ENCODE assay signal across 17 cellular contexts in genomic region chr17:6996256-6997111, GRCh38. TPM values are rescaled to one million over a fixed set of nuclear protein-coding genes. Genes with fewer than 3 reads are reported as not detected.
A peak's percentile ranks its signal among the peaks of the same experiment; 100 is the strongest.
DNase-seq lines count a peak whose midpoint lies in the region; ATAC-seq, FAIRE-seq and TF ChIP-seq lines count a peak whose summit lies in the region.
"Had no signal": no experiment of that assay in that cellular context is flagged by ENCODE, and none has a peak within 500 bp of the region (broad histone marks: within the 10 kb centered on the region; RNA-seq: fewer than 3 reads in every experiment).

No MANE protein-coding gene starts in this region.

- TF ChIP-seq POLR2A in H1 (IDR thresholded peaks at IDR 0.05; ENCODE audit: control extremely low read depth in 1 of 2, low read depth in 2 of 2, low read length in 2 of 2): no peak

- H2BK20ac ChIP-seq in H1 (ENCODE audit: low read length): no peak overlapping the region

- H2BK15ac ChIP-seq in H1 (ENCODE audit: low read length): no peak overlapping the region

- H3K4ac ChIP-seq in H1 (replicated peaks; ENCODE audit: insufficient read length, low read depth, low read length): no peak overlapping the region

- DNase-seq in H1 (ENCODE audit: low read depth in 1 of 2, low spot score in 2 of 2) (peak in 1 of 2 experiments; percentile 61), left kidney (ENCODE audit: low read depth, low spot score) (peak; percentile 55), NCI-H1048 (lab: John Stamatoyannopoulos, UW) (no peak), T-helper 17 cell (no peak)
- DNase-seq in activated CD8-positive, alpha-beta memory T cell treated with anti-CD3 and anti-CD28 coated beads, Interleukin-2, amount 50 U/mL, for 4 hours: no peak
- DNase-seq: activated CD8-positive, alpha-beta T cell treated with anti-CD3 and anti-CD28 coated beads, Interleukin-2, amount 10 ng/mL, durations not matched to agents 7 days and 5 days; activated gamma-delta T cell; NCI-H1436; NCI-H524 treated with DMSO at 0.1 percent for 48 hours; T1000 had no signal

- H3K27me3 ChIP-seq in HUES48 (ENCODE audit: control insufficient read depth, insufficient read depth, low read length) (peaks cover 36% of the 10 kb centered on the region), H1 (replicated peaks in 1 of 4; ENCODE audit: control insufficient read depth in 3 of 4, extremely low read depth in 1 of 4, insufficient read depth in 3 of 4, low read length in 3 of 4) (peaks cover 2 to 39% (median 25%) of the 10 kb centered on the region in 4 experiments)
- H3K27me3 ChIP-seq: neutrophil had no signal

- no peak overlapping the region for H3K14ac ChIP-seq in H1 (ENCODE audit: insufficient read length)

- TF ChIP-seq RAD21 in H1 (IDR thresholded peaks at IDR 0.05 in 1 of 2, conservative IDR thresholded peaks at IDR 0.05 in 1 of 2; ENCODE audit: low read depth in 2 of 2, low read length in 2 of 2): no peak

- peaks cover 50% of the 10 kb centered on the region for H3K36me3 Mint-ChIP-seq in stimulated activated memory B cell treated with anti-CD40 and anti-IgM and Interleukin-4, amounts not matched to agents 10 μg/mL and 1 μg/mL and 100 μg/mL, for 72 hours
- H3K36me3 Mint-ChIP-seq in T-helper 17 cell (ENCODE audit: low read depth): peaks cover 21% of the 10 kb centered on the region

- no peaks in the 10 kb centered on the region for H3K79me2 ChIP-seq in H1 (ENCODE audit: control insufficient read depth in 1 of 2, insufficient read depth in 2 of 2, low read length in 2 of 2)

- H3K9me3 Mint-ChIP-seq in stimulated activated memory B cell treated with anti-CD40 and anti-IgM and Interleukin-4, amounts not matched to agents 10 μg/mL and 1 μg/mL and 100 μg/mL, for 72 hours: no peaks in the 10 kb centered on the region

- H3K56ac ChIP-seq in H1 (replicated peaks; ENCODE audit: insufficient read length, low read depth, low read length): no peak overlapping the region

- H3K79me1 ChIP-seq in H1 (ENCODE audit: low read depth, low read length): no peaks in the 10 kb centered on the region

- H3K9ac ChIP-seq in HUES48 (ENCODE audit: low read depth, low read length) (no peak overlapping the region), H1 (replicated peaks in 1 of 4; ENCODE audit: extremely low read depth in 1 of 4, low read depth in 3 of 4, low read length in 3 of 4) (no peak overlapping the region)

- ATAC-seq in stimulated activated memory B cell treated with anti-CD40 and anti-IgM and Interleukin-4, amounts not matched to agents 10 μg/mL and 1 μg/mL and 100 μg/mL, for 72 hours: peak; percentile 12
- no peak for ATAC-seq in T-helper 17 cell
- ATAC-seq in activated CD4-positive, CD25-positive, alpha-beta regulatory T cell treated with anti-CD3 and anti-CD28 coated beads, Interleukin-2, amount 50 U/mL, for 24 hours: no peak
- ATAC-seq: activated CD8-positive, alpha-beta T cell treated with anti-CD3 and anti-CD28 coated beads, Interleukin-2, amount 10 ng/mL, durations not matched to agents 7 days and 5 days had no signal

- H3K23ac ChIP-seq in H1 (ENCODE audit: insufficient read length): no peak overlapping the region

- peaks cover 10% of the 10 kb centered on the region; the same call in 1 of the 2 replicates for H3K23me2 ChIP-seq in H1 (ENCODE audit: low read depth, low read length)

- no peak for TF ChIP-seq EP300 in H1 (IDR thresholded peaks at IDR 0.05; ENCODE audit: borderline replicate concordance in 1 of 2, low read depth in 2 of 2, low read length in 2 of 2)

- no peak overlapping the region for H3K27ac Mint-ChIP-seq in stimulated activated memory B cell treated with anti-CD40 and anti-IgM and Interleukin-4, amounts not matched to agents 10 μg/mL and 1 μg/mL and 100 μg/mL, for 72 hours
- no peak overlapping the region for H3K27ac Mint-ChIP-seq in T-helper 17 cell
- H3K27ac Mint-ChIP-seq: activated CD8-positive, alpha-beta T cell treated with anti-CD3 and anti-CD28 coated beads, Interleukin-2, amount 10 ng/mL, durations not matched to agents 7 days and 5 days had no signal

- H3K4me3 ChIP-seq in HUES48 (ENCODE audit: low read depth, low read length) (peak overlapping the region; percentile 77; the same call in 1 of the 2 replicates), H1 (ENCODE audit: extremely low read depth in 1 of 4, insufficient read depth in 2 of 4, low read depth in 3 of 4, low read length in 4 of 4) (peak overlapping the region; percentile 37 to 66 (median 46))

- CTCF ChIA-PET in H1 (lab: Charles Lee; ENCODE audit: partially characterized antibody): interaction anchor here (0.6 to 2.1 kb wide), 16 partner anchors 8 to 494 kb away, joined by 3 to 19 read pairs (median 4); no protein-coding TSS in a partner anchor

- POLR2A ChIA-PET in H1 (lab: Charles Lee; ENCODE audit: partially characterized antibody): interaction anchor here (0.5 to 1.7 kb wide), 6 partner anchors 16 to 345 kb away, joined by 3 to 5 read pairs (median 3); partner anchors contain the start of genes MED31 and RNASEK

- peaks cover 18% of the 10 kb centered on the region for H3K4me1 Mint-ChIP-seq in stimulated activated memory B cell treated with anti-CD40 and anti-IgM and Interleukin-4, amounts not matched to agents 10 μg/mL and 1 μg/mL and 100 μg/mL, for 72 hours
- peaks cover 14% of the 10 kb centered on the region for H3K4me1 Mint-ChIP-seq in T-helper 17 cell

- FAIRE-seq in H1 (lab: Jason Lieb, UNC): no peak
- FAIRE-seq: GM18507 had no signal

- no peaks in the 10 kb centered on the region for H3K4me1 ChIP-seq in HUES48 (ENCODE audit: control insufficient read depth, insufficient read depth, low read length)
- peaks cover 0 to 9% (median 1%) of the 10 kb centered on the region in 4 experiments; a peak in 2 of 7 replicates for H3K4me1 ChIP-seq in H1 (replicated peaks in 1 of 4; ENCODE audit: control insufficient read depth in 3 of 4, insufficient read depth in 4 of 4, low read length in 3 of 4)

- no peaks in the 10 kb centered on the region for H3K9me3 ChIP-seq in HUES48 (ENCODE audit: control insufficient read depth, insufficient read depth, low read length)
- no peaks in the 10 kb centered on the region for H3K9me3 ChIP-seq in H1 (ENCODE audit: insufficient read depth in 2 of 2, low read depth in 1 of 2, low read length in 1 of 2)
- H3K9me3 ChIP-seq in T-helper 17 cell (ENCODE audit: control insufficient read depth, low read length, poor library complexity, severe bottlenecking): no peaks in the 10 kb centered on the region
- H3K9me3 ChIP-seq: neutrophil had no signal

- no peak overlapping the region for H4K5ac ChIP-seq in H1 (ENCODE audit: insufficient read length, low read depth, low read length)

- H3K4me2 ChIP-seq in H1 (ENCODE audit: insufficient read depth in 1 of 2, low read depth in 2 of 2, low read length in 2 of 2): peak overlapping the region; percentile 80 to 84

- H3K27ac ChIP-seq in HUES48 (ENCODE audit: low read depth, low read length) (no peak overlapping the region), H1 (ENCODE audit: low read depth, low read length) (no peak overlapping the region)
- H3K27ac ChIP-seq: C4-2B, neutrophil had no signal

- no peak overlapping the region for H4K91ac ChIP-seq in H1 (replicated peaks; ENCODE audit: insufficient read length, low read length)

- peaks cover 1 to 13% of the 10 kb centered on the region in 2 experiments for H4K20me1 ChIP-seq in H1 (replicated peaks in 1 of 2; ENCODE audit: control insufficient read depth in 1 of 2, insufficient read depth in 2 of 2, low read length in 2 of 2)

- H2AK5ac ChIP-seq in H1 (ENCODE audit: low read depth, low read length): no peak overlapping the region

- H3K36me3 ChIP-seq in HUES48 (ENCODE audit: control insufficient read depth, insufficient read depth, low read length) (peaks cover 6% of the 10 kb centered on the region; the same call in 1 of the 2 replicates), H1 (ENCODE audit: control insufficient read depth in 2 of 4, insufficient read depth in 4 of 4, low read length in 3 of 4) (peaks cover 0 to 4% (median 0%) of the 10 kb centered on the region in 4 experiments; a peak in 1 of 8 replicates)

- TF ChIP-seq CTCF in H1 (IDR thresholded peaks at IDR 0.05; ENCODE audit: control extremely low read depth in 1 of 3, insufficient read depth in 1 of 3, low read depth in 1 of 3, low read length in 3 of 3): no peak

- H2BK12ac ChIP-seq in H1 (ENCODE audit: low read depth, low read length): no peak overlapping the region

- 75% methylated on average over 41 of the region's 67 CpGs; no CpG with 5 or more reads in 1 of the 2 experiments for WGBS in H1 (ENCODE audit: extremely low coverage in 1 of 2, insufficient coverage in 1 of 2, insufficient read length in 1 of 2, insufficient replicate concordance in 2 of 2, low coverage in 1 of 2, low lambda C conversion rate in 2 of 2, missing lambda C conversion rate in 1 of 2), 2 experiments

- no peak overlapping the region for H2AFZ ChIP-seq in H1 (ENCODE audit: low read length)

- H2BK120ac ChIP-seq in H1 (replicated peaks; ENCODE audit: low read depth, low read length): no peak overlapping the region

- no peak overlapping the region for H2BK5ac ChIP-seq in H1 (ENCODE audit: low read depth, low read length)

- no peak overlapping the region; the same call in 1 of the 2 replicates for H3K18ac ChIP-seq in H1 (ENCODE audit: extremely low read depth, low read length)

- H3K4me3 Mint-ChIP-seq in stimulated activated memory B cell treated with anti-CD40 and anti-IgM and Interleukin-4, amounts not matched to agents 10 μg/mL and 1 μg/mL and 100 μg/mL, for 72 hours: no peak overlapping the region
- no peak overlapping the region for H3K4me3 Mint-ChIP-seq in T-helper 17 cell
- H3K4me3 Mint-ChIP-seq: activated CD8-positive, alpha-beta T cell treated with anti-CD3 and anti-CD28 coated beads, Interleukin-2, amount 10 ng/mL, durations not matched to agents 7 days and 5 days had no signal

- peak overlapping the region; percentile 79 for H4K8ac ChIP-seq in H1 (ENCODE audit: extremely low read depth, insufficient read depth, low read length)

- no peaks in the 10 kb centered on the region for H3K27me3 Mint-ChIP-seq in stimulated activated memory B cell treated with anti-CD40 and anti-IgM and Interleukin-4, amounts not matched to agents 10 μg/mL and 1 μg/mL and 100 μg/mL, for 72 hours
- no peaks in the 10 kb centered on the region for H3K27me3 Mint-ChIP-seq in T-helper 17 cell

RNA-seq across cellular contexts. Expression of gene ALOX12, which starts 0.6 kb away (rescaled TPM):
- 1.4 and 2.0 TPM in 2 replicates for total RNA-seq in H1 (2021; fragmentation: NEBNext Ultra II Directional; extraction: Animal tissue kit (Norgen Biotek cat#: 25700))
- polyA plus RNA-seq in H1 (2011; rRNA removed): 1.3 and 1.4 TPM in 2 replicates
- 1.4 TPM for polyA plus RNA-seq in H1 (2011; cell fraction: cytosol; rRNA removed)
- 1.8 TPM for polyA plus RNA-seq in H1 (2011; cell fraction: nucleus; rRNA removed)
- 0.84 to 2.8 TPM (median 1.9 TPM) in 4 replicates for polyA plus RNA-seq in H1 (2012, experiment 1 of 2)
- polyA plus RNA-seq in H1 (2012, experiment 2 of 2): 1.8 TPM
- 0.30 TPM for polyA plus RNA-seq in H1 (2013, experiment 1 of 2)
- 0.37 TPM for polyA plus RNA-seq in H1 (2013, experiment 2 of 2)
- 0.50 and 0.88 TPM in 2 replicates for polyA minus RNA-seq in H1 (2011; rRNA and poly(A)+ RNA removed)
- polyA minus RNA-seq in H1 (2011; cell fraction: cytosol; rRNA and poly(A)+ RNA removed): 0.81 TPM
- 0.30 TPM for polyA minus RNA-seq in H1 (2011; cell fraction: nucleus; rRNA and poly(A)+ RNA removed)
- 10 to 100 TPM in 1 of 2 donors, 1 to 10 TPM in 1; 1.2 to 32.0 TPM for total RNA-seq in T-helper 17 cell
- total RNA-seq: activated CD8-positive, alpha-beta T cell treated with anti-CD3 and anti-CD28 coated beads, Interleukin-2, amount 10 ng/mL, durations not matched to agents 7 days and 5 days; G401 had no signal

RNA-seq across cellular contexts. Expression of gene RNASEK, which starts 15.9 kb away (rescaled TPM):
- total RNA-seq in H1 (2021; fragmentation: NEBNext Ultra II Directional; extraction: Animal tissue kit (Norgen Biotek cat#: 25700)): 149 and 159 TPM in 2 replicates
- polyA plus RNA-seq in H1 (2011; rRNA removed): 133 and 147 TPM in 2 replicates
- polyA plus RNA-seq in H1 (2011; cell fraction: cytosol; rRNA removed): 102 TPM
- 164 TPM for polyA plus RNA-seq in H1 (2011; cell fraction: nucleus; rRNA removed)
- polyA plus RNA-seq in H1 (2012, experiment 1 of 2): 283 to 334 TPM (median 310 TPM) in 4 replicates
- polyA plus RNA-seq in H1 (2012, experiment 2 of 2): 974 TPM
- 394 TPM for polyA plus RNA-seq in H1 (2013, experiment 1 of 2)
- polyA plus RNA-seq in H1 (2013, experiment 2 of 2): 462 TPM
- polyA minus RNA-seq in H1 (2011; rRNA and poly(A)+ RNA removed): 33.1 and 47.8 TPM in 2 replicates
- polyA minus RNA-seq in H1 (2011; cell fraction: cytosol; rRNA and poly(A)+ RNA removed): 88.6 TPM
- 38.3 TPM for polyA minus RNA-seq in H1 (2011; cell fraction: nucleus; rRNA and poly(A)+ RNA removed)
- total RNA-seq in T-helper 17 cell: 100 to 1,000 TPM; 141 to 150 TPM

RNA-seq across cellular contexts. Expression of gene BCL6B, which starts 26.4 kb away (rescaled TPM):
- total RNA-seq in H1 (2021; fragmentation: NEBNext Ultra II Directional; extraction: Animal tissue kit (Norgen Biotek cat#: 25700)): 7.4 and 8.7 TPM in 2 replicates
- 6.6 and 7.0 TPM in 2 replicates for polyA plus RNA-seq in H1 (2011; rRNA removed)
- polyA plus RNA-seq in H1 (2011; cell fraction: cytosol; rRNA removed): 3.5 TPM
- polyA plus RNA-seq in H1 (2011; cell fraction: nucleus; rRNA removed): 10.1 TPM
- 8.1 to 10.9 TPM (median 8.9 TPM) in 4 replicates for polyA plus RNA-seq in H1 (2012, experiment 1 of 2)
- 8.4 TPM for polyA plus RNA-seq in H1 (2012, experiment 2 of 2)
- 5.3 TPM for polyA plus RNA-seq in H1 (2013, experiment 1 of 2)
- polyA plus RNA-seq in H1 (2013, experiment 2 of 2): 4.8 TPM
- polyA minus RNA-seq in H1 (2011; rRNA and poly(A)+ RNA removed): 3.6 and 6.1 TPM in 2 replicates
- polyA minus RNA-seq in H1 (2011; cell fraction: cytosol; rRNA and poly(A)+ RNA removed): 4.3 TPM
- 8.0 TPM for polyA minus RNA-seq in H1 (2011; cell fraction: nucleus; rRNA and poly(A)+ RNA removed)
- total RNA-seq in T-helper 17 cell: under 1 TPM in 1 of 2 donors, not detected in 1; 0.17 TPM
- total RNA-seq: G401 had no signal

RNA-seq across cellular contexts. Expression of gene SLC16A13, which starts 39.3 kb away (rescaled TPM):
- 4.7 and 5.8 TPM in 2 replicates for total RNA-seq in H1 (2021; fragmentation: NEBNext Ultra II Directional; extraction: Animal tissue kit (Norgen Biotek cat#: 25700))
- polyA plus RNA-seq in H1 (2011; rRNA removed): 5.4 and 7.7 TPM in 2 replicates
- polyA plus RNA-seq in H1 (2011; cell fraction: cytosol; rRNA removed): 2.0 TPM
- 5.5 TPM for polyA plus RNA-seq in H1 (2011; cell fraction: nucleus; rRNA removed)
- polyA plus RNA-seq in H1 (2012, experiment 1 of 2): 3.7 to 6.5 TPM (median 5.0 TPM) in 4 replicates
- polyA plus RNA-seq in H1 (2012, experiment 2 of 2): 5.2 TPM
- 6.3 TPM for polyA plus RNA-seq in H1 (2013, experiment 1 of 2)
- 7.1 TPM for polyA plus RNA-seq in H1 (2013, experiment 2 of 2)
- polyA minus RNA-seq in H1 (2011; rRNA and poly(A)+ RNA removed): 5.3 and 6.2 TPM in 2 replicates
- polyA minus RNA-seq in H1 (2011; cell fraction: cytosol; rRNA and poly(A)+ RNA removed): 2.1 TPM
- 8.0 TPM for polyA minus RNA-seq in H1 (2011; cell fraction: nucleus; rRNA and poly(A)+ RNA removed)
- 1 to 10 TPM; 3.3 to 4.6 TPM for total RNA-seq in T-helper 17 cell

RNA-seq across cellular contexts. Expression of gene SLC16A11, which starts 47.4 kb away (rescaled TPM):
- total RNA-seq in H1 (2021; fragmentation: NEBNext Ultra II Directional; extraction: Animal tissue kit (Norgen Biotek cat#: 25700)): 0.35 and 0.67 TPM in 2 replicates
- 0.39 and 0.85 TPM in 2 replicates for polyA plus RNA-seq in H1 (2011; rRNA removed)
- 0.47 TPM for polyA plus RNA-seq in H1 (2011; cell fraction: cytosol; rRNA removed)
- 2.1 TPM for polyA plus RNA-seq in H1 (2011; cell fraction: nucleus; rRNA removed)
- 0.19 to 0.96 TPM (median 0.62 TPM) in 4 replicates for polyA plus RNA-seq in H1 (2012, experiment 1 of 2)
- 0.34 TPM for polyA plus RNA-seq in H1 (2012, experiment 2 of 2)
- 0.65 TPM for polyA plus RNA-seq in H1 (2013, experiment 1 of 2)
- polyA plus RNA-seq in H1 (2013, experiment 2 of 2): 0.57 TPM
- 0.10 TPM in 1 of 2 replicates, not detected in the other for polyA minus RNA-seq in H1 (2011; rRNA and poly(A)+ RNA removed)
- polyA minus RNA-seq in H1 (2011; cell fraction: cytosol; rRNA and poly(A)+ RNA removed): not detected
- 0.90 TPM for polyA minus RNA-seq in H1 (2011; cell fraction: nucleus; rRNA and poly(A)+ RNA removed)
- under 1 TPM in 1 of 2 donors, not detected in 1; 0.40 TPM for total RNA-seq in T-helper 17 cell
- total RNA-seq: G401 had no signal
